14 cellular contexts compared by ENCODE assay signal in the genomic region with DNA sequence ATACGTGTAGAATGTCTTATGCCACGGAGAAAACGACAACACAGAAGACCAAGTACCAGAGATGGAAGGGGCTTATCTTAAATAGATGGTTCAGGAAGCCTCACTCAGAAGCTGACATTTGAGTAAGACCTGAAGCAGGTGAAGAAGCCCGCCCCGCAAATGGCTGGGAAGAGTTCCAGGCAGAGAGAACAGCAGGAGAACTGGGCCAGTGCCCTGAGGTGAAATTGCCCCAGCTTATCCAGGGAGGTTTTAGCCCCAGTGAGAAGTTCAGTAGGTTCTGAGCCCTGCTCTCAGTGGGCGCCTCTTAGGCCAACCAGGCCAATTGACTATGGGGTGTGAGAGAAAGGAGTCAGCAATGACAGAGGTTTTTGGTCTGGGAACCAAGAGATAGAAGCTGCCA.
DNase-seq lines count a peak whose midpoint lies in the region; ATAC-seq lines count a peak whose summit lies in the region.
"Had no signal": no experiment of that assay in that cellular context is flagged by ENCODE, and none has a peak within 500 bp of the region (broad histone marks: within the 10 kb centered on the region; RNA-seq: fewer than 3 reads in every experiment).

No MANE protein-coding gene starts in this region.

- peak; percentile 21 for DNase-seq in ELF-1 (ENCODE audit: low read depth, low spot score)
- DNase-seq in central memory CD8-positive, alpha-beta T cell (ENCODE audit: low spot score in 2 of 2) = no peak
- DNase-seq in mesenchymal stem cell = no peak
- no peak for DNase-seq in aorta
- DNase-seq in NCI-H187 treated with DMSO at 0.1 percent for 48 hours (lab: John Stamatoyannopoulos, UW) = no peak
- DNase-seq: ACHN; CD4-positive, CD25-positive, alpha-beta regulatory T cell; DMS53; GOT3; H9 had no signal

- H3K27ac Mint-ChIP-seq in central memory CD8-positive, alpha-beta T cell (ENCODE audit: low read depth) = peak overlapping the region; percentile 61
- H3K27ac Mint-ChIP-seq: CD4-positive, CD25-positive, alpha-beta regulatory T cell; H9 had no signal

- H3K9me3 ChIP-seq in mesenchymal stem cell (ENCODE audit: control insufficient read depth, low read length) = no peaks in the 10 kb centered on the region
- no peaks in the 10 kb centered on the region for H3K9me3 ChIP-seq in aorta (ENCODE audit: control insufficient read depth, low read length)
- H3K9me3 ChIP-seq: BLaER1 treated with 17β-estradiol and CSF1 and Interleukin-3, amounts not matched to agents 10 nM and 100 nM had no signal

- H3K36me3 Mint-ChIP-seq in central memory CD8-positive, alpha-beta T cell (ENCODE audit: insufficient read depth) = no peaks in the 10 kb centered on the region

- no peak overlapping the region for H3K14ac ChIP-seq in mesenchymal stem cell (ENCODE audit: low read length in 2 of 2)

- no peak overlapping the region for H3K9ac ChIP-seq in mesenchymal stem cell (ENCODE audit: low read length)
- H3K9ac ChIP-seq: BLaER1 treated with 17β-estradiol and CSF1 and Interleukin-3, amounts not matched to agents 10 nM and 100 nM had no signal

- no peak overlapping the region for H2BK120ac ChIP-seq in mesenchymal stem cell (ENCODE audit: low read depth, low read length)

- H3K9me3 Mint-ChIP-seq in central memory CD8-positive, alpha-beta T cell = no peaks in the 10 kb centered on the region
- H3K9me3 Mint-ChIP-seq: CD4-positive, CD25-positive, alpha-beta regulatory T cell; H9 had no signal

- no peak overlapping the region for H3K23ac ChIP-seq in mesenchymal stem cell (ENCODE audit: low read length in 2 of 2)

- no peak overlapping the region for H3K4ac ChIP-seq in mesenchymal stem cell (ENCODE audit: low read depth in 1 of 2, low read length in 2 of 2)

- H3K4me3 Mint-ChIP-seq in central memory CD8-positive, alpha-beta T cell = no peak overlapping the region
- H3K4me3 Mint-ChIP-seq: H9 had no signal

- H3K18ac ChIP-seq in mesenchymal stem cell (ENCODE audit: low read depth in 1 of 2, low read length in 2 of 2) = no peak overlapping the region

- H3K4me3 ChIP-seq in mesenchymal stem cell (ENCODE audit: insufficient read depth in 1 of 2, low read depth in 1 of 2, low read length in 2 of 2) (no peak overlapping the region), urinary bladder (ENCODE audit: low read depth, low read length) (no peak overlapping the region), aorta (ENCODE audit: low read length in 2 of 2) (no peak overlapping the region)
- H3K4me3 ChIP-seq: BLaER1 treated with 17β-estradiol and CSF1 and Interleukin-3, amounts not matched to agents 10 nM and 100 nM; GM12878 had no signal

- no peaks in the 10 kb centered on the region for H3K27me3 Mint-ChIP-seq in central memory CD8-positive, alpha-beta T cell
- H3K27me3 Mint-ChIP-seq: CD4-positive, CD25-positive, alpha-beta regulatory T cell had no signal

- H2AK5ac ChIP-seq in mesenchymal stem cell (ENCODE audit: low read length, severe bottlenecking) = peak overlapping the region; percentile 94

- no peak overlapping the region for H3K27ac ChIP-seq in mesenchymal stem cell (ENCODE audit: low read length, poor library complexity, severe bottlenecking)
- peak overlapping the region; percentile 42 for H3K27ac ChIP-seq in urinary bladder (ENCODE audit: low read depth)
- H3K27ac ChIP-seq in aorta (ENCODE audit: low read depth in 1 of 2, low read length in 2 of 2) = no peak overlapping the region
- H3K27ac ChIP-seq: BLaER1 treated with 17β-estradiol and CSF1 and Interleukin-3, amounts not matched to agents 10 nM and 100 nM had no signal

- H3K79me1 ChIP-seq in mesenchymal stem cell (replicated peaks; ENCODE audit: low read length, poor library complexity, severe bottlenecking) = peaks cover 8% of the 10 kb centered on the region

- peaks cover 0 to 9% of the 10 kb centered on the region in 2 experiments for H3K36me3 ChIP-seq in mesenchymal stem cell (ENCODE audit: control insufficient read depth in 1 of 2, insufficient read depth in 2 of 2, low read depth in 1 of 2, low read length in 2 of 2)
- no peaks in the 10 kb centered on the region for H3K36me3 ChIP-seq in urinary bladder (ENCODE audit: insufficient read depth)
- H3K36me3 ChIP-seq in aorta (ENCODE audit: control insufficient read depth in 1 of 2, insufficient read depth in 2 of 2, low read length in 1 of 2) = no peaks in the 10 kb centered on the region

- ATAC-seq in central memory CD8-positive, alpha-beta T cell (replicated peaks; ENCODE audit: extremely low read depth, poor library complexity, severe bottlenecking) = no peak
- ATAC-seq in aorta (ENCODE audit: low FRiP score) (no peak), GM19452 (IDR thresholded peaks at IDR 0.05; ENCODE audit: unreplicated experiment) (no peak)
- ATAC-seq: GM12878 had no signal

- H4K91ac ChIP-seq in mesenchymal stem cell (ENCODE audit: low read length) = no peak overlapping the region

- intact Hi-C loops in aorta (cut with DNase I) = no loop called here

- H3K27me3 ChIP-seq in mesenchymal stem cell (ENCODE audit: control insufficient read depth in 1 of 2, insufficient read depth in 1 of 2, low read length in 2 of 2) (no peaks in the 10 kb centered on the region), aorta (ENCODE audit: control insufficient read depth in 1 of 2, insufficient read depth in 2 of 2, low read length in 1 of 2) (no peaks in the 10 kb centered on the region)
- H3K27me3 ChIP-seq: BLaER1 treated with 17β-estradiol and CSF1 and Interleukin-3, amounts not matched to agents 10 nM and 100 nM had no signal

- no peak overlapping the region for H2BK5ac ChIP-seq in mesenchymal stem cell (ENCODE audit: low read depth, low read length, poor library complexity, severe bottlenecking)

- H3K4me1 Mint-ChIP-seq in central memory CD8-positive, alpha-beta T cell = peaks cover 7% of the 10 kb centered on the region

- H2AFZ ChIP-seq in mesenchymal stem cell (ENCODE audit: low read depth, low read length) = no peak overlapping the region

- no peak overlapping the region for H3K4me2 ChIP-seq in mesenchymal stem cell (ENCODE audit: low read length, poor library complexity, severe bottlenecking)
- H3K4me2 ChIP-seq: BLaER1 treated with 17β-estradiol and CSF1 and Interleukin-3, amounts not matched to agents 10 nM and 100 nM had no signal

- H3K4me1 ChIP-seq in mesenchymal stem cell (ENCODE audit: control insufficient read depth, insufficient read depth, low read depth, low read length) = peaks cover 12% of the 10 kb centered on the region
- H3K4me1 ChIP-seq in urinary bladder (ENCODE audit: insufficient read depth) = no peaks in the 10 kb centered on the region
- H3K4me1 ChIP-seq in aorta (ENCODE audit: control insufficient read depth in 1 of 2, insufficient read depth in 2 of 2, low read length in 2 of 2) = peaks cover 3 to 4% of the 10 kb centered on the region in 2 donors

- no peak overlapping the region for H4K8ac ChIP-seq in mesenchymal stem cell (ENCODE audit: low read length)

- 96% methylated on average over 6 of the region's 6 CpGs for WGBS in mesenchymal stem cell
- WGBS in urinary bladder = 93% methylated on average over 6 of the region's 6 CpGs
- 96 to 99% methylated on average over 6 of the region's 6 CpGs for WGBS in aorta, 2 donors

- H2BK15ac ChIP-seq in mesenchymal stem cell (ENCODE audit: low read depth, poor library complexity, severe bottlenecking) = no peak overlapping the region

- no peak overlapping the region for H2BK12ac ChIP-seq in mesenchymal stem cell (ENCODE audit: low read length in 2 of 2)
